ENCODE assay signal across 1 cellular context in the genomic region with DNA sequence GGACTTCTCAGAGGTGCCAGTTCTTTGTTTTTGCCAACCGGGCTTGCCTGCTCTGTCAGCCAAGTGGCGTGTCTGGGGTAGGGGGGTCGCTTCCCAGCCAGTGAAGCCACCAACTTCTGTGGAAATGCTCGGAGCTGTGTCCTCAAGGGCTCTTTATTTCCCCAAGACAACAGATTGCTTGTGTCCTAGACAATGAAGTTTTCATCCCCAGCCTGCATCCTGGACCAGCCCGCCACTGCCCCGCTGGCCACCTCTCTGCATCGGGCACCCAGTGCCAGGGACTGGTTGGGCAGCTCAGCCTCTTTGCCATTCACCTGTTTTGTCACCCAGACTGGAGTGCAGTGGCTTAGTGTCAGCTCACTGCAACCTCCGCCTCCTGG.
TF ChIP-seq lines count a peak whose summit lies in the region.

No MANE protein-coding gene starts in this region.

TF ChIP-seq in liver, 16 proteins besides CTCF, POLR2A, EP300 and RAD21 (continued from another document):
- TF ChIP-seq HNF4A (conservative IDR thresholded peaks at IDR 0.05): no peak
